Comparison of ENCODE assay signal across 5 cellular contexts in genomic region chr7:19015066-19015465, GRCh38.
"Had no signal": no experiment of that assay in that cellular context is flagged by ENCODE, and none has a peak within 500 bp of the region (broad histone marks: within the 10 kb centered on the region; RNA-seq: fewer than 3 reads in every experiment).

No MANE protein-coding gene starts in this region.

- DNase-seq: H9, HCEC 1CT had no signal

- ATAC-seq: GM23338, HepG2 had no signal

- H3K27ac Mint-ChIP-seq: GM23338, H9, IgD-negative memory B cell had no signal

- H3K9me3 Mint-ChIP-seq: GM23338 had no signal

- H3K4me3 Mint-ChIP-seq: GM23338, H9, IgD-negative memory B cell had no signal

- H3K4me3 ChIP-seq: GM23338 had no signal
